ENCODE assay signal across 21 cellular contexts in the genomic region with DNA sequence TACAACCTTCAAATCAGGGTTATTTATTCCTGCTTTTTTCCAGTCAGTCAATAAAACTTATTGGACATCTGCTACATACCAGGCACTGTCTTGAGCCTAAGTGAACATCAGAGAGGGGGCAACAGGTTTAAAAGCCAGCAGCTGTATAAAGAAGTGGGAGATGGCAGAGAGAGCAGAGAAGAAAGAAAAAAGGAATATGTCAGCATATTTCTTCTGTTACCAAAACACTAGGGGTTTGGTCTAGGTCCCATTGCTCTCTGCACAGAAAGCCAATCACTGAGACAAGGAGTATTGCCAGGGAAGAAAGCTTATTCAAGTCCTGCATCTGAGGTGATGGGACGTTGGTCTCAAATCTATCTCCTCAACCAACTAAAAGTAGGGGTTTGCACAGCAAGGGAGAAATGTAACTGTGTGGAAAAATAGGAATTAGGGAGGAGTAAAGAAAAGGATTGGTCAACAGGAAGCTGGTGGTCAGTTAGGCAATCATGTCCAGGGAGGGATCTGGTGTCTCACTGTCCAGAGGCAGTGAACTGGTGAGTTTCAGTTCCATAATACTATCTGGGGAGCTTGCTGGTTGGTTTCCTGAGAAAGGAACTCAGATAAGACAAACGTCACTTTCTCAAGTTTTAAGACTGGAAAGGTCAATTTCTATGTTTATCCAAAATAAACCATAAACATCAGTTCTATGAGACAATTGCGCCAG.
DNase-seq lines count a peak whose midpoint lies in the region; ATAC-seq and TF ChIP-seq lines count a peak whose summit lies in the region.
"Had no signal": no experiment of that assay in that cellular context is flagged by ENCODE, and none has a peak within 500 bp of the region (broad histone marks: within the 10 kb centered on the region; RNA-seq: fewer than 3 reads in every experiment).

No MANE protein-coding gene starts in this region.

- DNase-seq in CD1c-positive myeloid dendritic cell (ENCODE audit: extremely low spot score) (peak; percentile 92), HFFc6 (peak; percentile 6), SK-MEL-5 (ENCODE audit: low read depth, low spot score) (peak; percentile 41), fibroblast of gingiva (ENCODE audit: low read depth) (peak; percentile 46), H7 (no peak), D341Med (ENCODE audit: low spot score) (no peak)
- DNase-seq: CD8-positive, alpha-beta T cell; DMS79 treated with DMSO at 0.1 percent for 48 hours; foreskin melanocyte; NCI-H1048; NCI-H2081; stimulated activated CD4-positive, alpha-beta T cell treated with anti-CD3 and anti-CD28 coated beads, Interleukin-4, amount 100 ng/mL, for 1 hour; stimulated activated naive CD8-positive, alpha-beta T cell treated with anti-CD3 and anti-CD28 coated beads, Interleukin-15, amount 100 ng/mL, for 72 hours; T1000; transverse colon had no signal

- H3K36me3 Mint-ChIP-seq in HFFc6 (ENCODE audit: low read depth) = peaks cover 39% of the 10 kb centered on the region
- H3K36me3 Mint-ChIP-seq: CD8-positive, alpha-beta T cell had no signal

- ATAC-seq in GM18505 (IDR thresholded peaks at IDR 0.05; ENCODE audit: unreplicated experiment) (no peak), HG03521 (IDR thresholded peaks at IDR 0.05; ENCODE audit: unreplicated experiment) (no peak)
- ATAC-seq: CD8-positive, alpha-beta T cell; stimulated activated naive CD8-positive, alpha-beta T cell treated with anti-CD3 and anti-CD28 coated beads, Interleukin-15, amount 100 ng/mL, for 72 hours had no signal

- no peaks in the 10 kb centered on the region for H3K36me3 ChIP-seq in H7 (replicated peaks; ENCODE audit: control insufficient read depth, insufficient read depth, low read length)
- H3K36me3 ChIP-seq: neutrophil, transverse colon had no signal

- TF ChIP-seq POLR2A in GM18505 (IDR thresholded peaks at IDR 0.05; ENCODE audit: borderline replicate concordance, extremely low read depth, insufficient read depth, insufficient read length) = no peak

- no peak overlapping the region for H3K27ac Mint-ChIP-seq in HFFc6
- H3K27ac Mint-ChIP-seq: CD8-positive, alpha-beta T cell; dendritic cell treated with granulocyte-macrophage colony-stimulating factor and Interleukin-4, amounts not matched to agents 40 ng/mL and 50 ng/mL, for 4 days; stimulated activated naive CD8-positive, alpha-beta T cell treated with anti-CD3 and anti-CD28 coated beads, Interleukin-15, amount 100 ng/mL, for 72 hours had no signal

- peaks cover 13% of the 10 kb centered on the region for H3K4me1 Mint-ChIP-seq in HFFc6 (ENCODE audit: low read depth)

- in situ Hi-C loops in SK-MEL-5 (cut with HindIII; ENCODE audit: low pct_unique_long_range_greater_than_20kb, low sequenced_read_pairs) = no loop called here

- H3K4me3 Mint-ChIP-seq in HFFc6 = no peak overlapping the region
- H3K4me3 Mint-ChIP-seq: CD8-positive, alpha-beta T cell; dendritic cell treated with granulocyte-macrophage colony-stimulating factor and Interleukin-4, amounts not matched to agents 40 ng/mL and 50 ng/mL, for 4 days; stimulated activated naive CD8-positive, alpha-beta T cell treated with anti-CD3 and anti-CD28 coated beads, Interleukin-15, amount 100 ng/mL, for 72 hours had no signal

- H3K4me3 ChIP-seq in H7 (ENCODE audit: insufficient read depth, low read depth, low read length) = no peak overlapping the region
- H3K4me3 ChIP-seq: hepatocyte, smooth muscle cell, transverse colon had no signal

- no peak for TF ChIP-seq CTCF in HFFc6 (IDR thresholded peaks at IDR 0.05)

- H3K9me3 Mint-ChIP-seq in HFFc6 = peaks cover 25% of the 10 kb centered on the region

- H3K27me3 Mint-ChIP-seq in HFFc6 (ENCODE audit: insufficient read depth) = peaks cover 2% of the 10 kb centered on the region

- no peaks in the 10 kb centered on the region for H3K27me3 ChIP-seq in H7 (ENCODE audit: control insufficient read depth, insufficient read depth, low read length)
- H3K27me3 ChIP-seq: hepatocyte, transverse colon had no signal

Comparison
In these comparisons a context has a peak if more than half of its experiments do, and no peak if none do; other contexts are left out.
1. DNase-seq: peak in CD1c-positive myeloid dendritic cell (single experiment), HFFc6 (single experiment), SK-MEL-5 (single experiment) and fibroblast of gingiva (single experiment); none in H7 (single experiment) and D341Med (single experiment).